In genomic region chr18:70931942-70932814, GRCh38 we compare ENCODE assay signal across 9 cellular contexts.
DNase-seq lines count a peak whose midpoint lies in the region; ATAC-seq and TF ChIP-seq lines count a peak whose summit lies in the region.
"Had no signal": no experiment of that assay in that cellular context is flagged by ENCODE, and none has a peak within 500 bp of the region (broad histone marks: within the 10 kb centered on the region; RNA-seq: fewer than 3 reads in every experiment).

No MANE protein-coding gene starts in this region.

- H3K4me3 Mint-ChIP-seq in chondrocyte (ENCODE audit: unreplicated experiment) (no peak overlapping the region), nephron (no peak overlapping the region)
- H3K4me3 Mint-ChIP-seq: activated naive CD4-positive, alpha-beta T cell treated with anti-CD3 and anti-CD28 coated beads, Interleukin-2, amount 50 U/mL, for 24 hours had no signal

- H3K4me1 Mint-ChIP-seq in chondrocyte (ENCODE audit: low read depth) (no peaks in the 10 kb centered on the region), nephron (no peaks in the 10 kb centered on the region)

- H3K36me3 Mint-ChIP-seq in chondrocyte (ENCODE audit: low read depth) (no peaks in the 10 kb centered on the region), nephron (ENCODE audit: low read depth) (no peaks in the 10 kb centered on the region)
- H3K36me3 Mint-ChIP-seq: activated naive CD4-positive, alpha-beta T cell treated with anti-CD3 and anti-CD28 coated beads, Interleukin-2, amount 50 U/mL, for 24 hours had no signal

- H3K4me3 ChIP-seq in AG09309 (ENCODE audit: control insufficient read depth, low read depth, low read length) = no peak overlapping the region

- H3K27me3 Mint-ChIP-seq in chondrocyte (ENCODE audit: low read depth) (peaks cover 6% of the 10 kb centered on the region), nephron (ENCODE audit: low read depth) (peaks cover 4% of the 10 kb centered on the region)
- H3K27me3 Mint-ChIP-seq: activated naive CD4-positive, alpha-beta T cell treated with anti-CD3 and anti-CD28 coated beads, Interleukin-2, amount 50 U/mL, for 24 hours had no signal

- ATAC-seq in GM21619 (IDR thresholded peaks at IDR 0.05; ENCODE audit: unreplicated experiment) = peak; percentile 50
- ATAC-seq in activated CD4-positive, CD25-positive, alpha-beta regulatory T cell treated with anti-CD3 and anti-CD28 coated beads, Interleukin-2, amount 50 U/mL, for 24 hours = no peak

- DNase-seq in AG09309 (ENCODE audit: low read depth) (peak; percentile 0), NCI-H510A treated with DMSO at 0.1 percent for 48 hours (lab: John Stamatoyannopoulos, UW) (peak; percentile 62), chondrocyte (ENCODE audit: low spot score) (no peak)
- no peak for DNase-seq in activated naive CD4-positive, alpha-beta T cell treated with anti-CD3 and anti-CD28 coated beads, Interleukin-2, amount 50 U/mL, for 16 hours
- DNase-seq in stimulated activated CD4-positive, alpha-beta T cell treated with anti-CD3 and anti-CD28 coated beads, Interleukin-2, amount 100 ng/mL, for 24 hours = no peak

- no peak overlapping the region for H3K27ac Mint-ChIP-seq in chondrocyte (ENCODE audit: unreplicated experiment)
- no peak overlapping the region for H3K27ac Mint-ChIP-seq in nephron
- H3K27ac Mint-ChIP-seq: activated naive CD4-positive, alpha-beta T cell treated with anti-CD3 and anti-CD28 coated beads, Interleukin-2, amount 50 U/mL, for 24 hours had no signal

- no peaks in the 10 kb centered on the region for H3K9me3 Mint-ChIP-seq in chondrocyte (ENCODE audit: low read depth)
- no peaks in the 10 kb centered on the region for H3K9me3 Mint-ChIP-seq in nephron
- H3K9me3 Mint-ChIP-seq: activated naive CD4-positive, alpha-beta T cell treated with anti-CD3 and anti-CD28 coated beads, Interleukin-2, amount 50 U/mL, for 24 hours had no signal

- peak; percentile 33 for TF ChIP-seq CTCF in AG09309 (IDR thresholded peaks at IDR 0.05; ENCODE audit: control insufficient read depth, insufficient read depth, low read depth, low read length, missing control alignments)
- TF ChIP-seq CTCF in chondrocyte (IDR thresholded peaks at IDR 0.05) = peak; percentile 82
- peak; percentile 58 to 75 (median 68) for TF ChIP-seq CTCF in nephron (IDR thresholded peaks at IDR 0.05; ENCODE audit: unreplicated experiment in 3 of 3)

Comparison
In these comparisons a context has a peak if more than half of its experiments do, and no peak if none do; other contexts are left out.
1. DNase-seq: peak in AG09309 (single experiment) and NCI-H510A treated with DMSO at 0.1 percent for 48 hours (single experiment); none in chondrocyte (single experiment), activated naive CD4-positive, alpha-beta T cell treated with anti-CD3 and anti-CD28 coated beads, Interleukin-2, amount 50 U/mL, for 16 hours (single experiment) and stimulated activated CD4-positive, alpha-beta T cell treated with anti-CD3 and anti-CD28 coated beads, Interleukin-2, amount 100 ng/mL, for 24 hours (0 of 2).
2. Peak in every context shown above with its lines, with median percentiles within 50 percentile points of each other: CTCF ChIP-seq.